Comparison of ENCODE assay signal across 24 cellular contexts in the genomic region with DNA sequence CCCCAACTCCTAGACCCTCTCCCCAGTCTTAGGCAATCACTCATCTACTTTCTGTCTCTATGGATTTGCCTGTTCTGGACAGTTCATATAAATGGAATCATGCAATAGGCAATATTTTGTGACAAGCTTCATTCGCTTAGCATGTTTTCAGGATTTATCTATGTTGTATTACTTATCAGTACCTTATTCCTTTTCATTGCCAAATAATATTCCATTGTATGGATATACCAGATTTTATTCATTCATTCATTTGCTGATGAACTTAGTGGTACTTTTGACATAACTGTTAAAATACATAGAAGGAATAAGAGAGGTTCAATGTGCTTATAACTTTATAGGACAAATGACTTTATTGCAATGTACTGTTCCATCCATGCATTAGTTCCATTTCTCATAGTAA.
"Had no signal": no experiment of that assay in that cellular context is flagged by ENCODE, and none has a peak within 500 bp of the region (broad histone marks: within the 10 kb centered on the region; RNA-seq: fewer than 3 reads in every experiment).

No MANE protein-coding gene starts in this region.

- H2AFZ ChIP-seq: neural progenitor cell, parathyroid adenoma had no signal

- H3K9me3 ChIP-seq: ovary, psoas muscle, right lobe of liver, sigmoid colon, thoracic aorta, thyroid gland, transverse colon, upper lobe of right lung, uterus had no signal

- H3K9ac ChIP-seq: neural progenitor cell, parathyroid adenoma had no signal

- H3K4me1 ChIP-seq: neural progenitor cell, parathyroid adenoma, psoas muscle, right lobe of liver, sigmoid colon, stomach, thyroid gland, transverse colon, upper lobe of right lung, uterus had no signal

- H3K27ac ChIP-seq: neural progenitor cell, ovary, parathyroid adenoma, psoas muscle, right lobe of liver, sigmoid colon, stomach, thoracic aorta, thyroid gland, transverse colon, upper lobe of right lung, uterus had no signal

- ATAC-seq: natural killer cell; psoas muscle; right cardiac atrium; right lobe of liver; stimulated activated effector memory CD8-positive, alpha-beta T cell treated with anti-CD3 and anti-CD28 coated beads, Interleukin-12 subunit alpha, Interleukin-12 subunit beta, amount 100 ng/mL, for 72 hours; stimulated activated naive B cell treated with anti-CD40 and anti-IgM and Interleukin-4, amounts not matched to agents 10 μg/mL and 1 μg/mL and 100 μg/mL, for 72 hours; upper lobe of right lung had no signal

- FAIRE-seq: small intestine had no signal

- H3K27me3 ChIP-seq: neural progenitor cell, ovary, right lobe of liver, sigmoid colon, stomach, thyroid gland, transverse colon, upper lobe of right lung, uterus had no signal

- H3K79me2 ChIP-seq: parathyroid adenoma had no signal

- DNase-seq: natural killer cell; occipital lobe; ovary; posterior cingulate gyrus; psoas muscle; right cardiac atrium; right lobe of liver; sigmoid colon; small intestine; stimulated activated CD4-positive, alpha-beta T cell treated with anti-CD3 and anti-CD28 coated beads, Interleukin-15, amount 100 ng/mL, for 24 hours; stimulated activated CD4-positive, alpha-beta T cell treated with anti-CD3 and anti-CD28 coated beads, Interleukin-2, amount 100 ng/mL, for 24 hours; stimulated activated CD4-positive, alpha-beta T cell treated with anti-CD3 and anti-CD28 coated beads, Interleukin-2, amount 100 ng/mL, for 48 hours; stimulated activated CD4-positive, alpha-beta T cell treated with anti-CD3 and anti-CD28 coated beads, Interleukin-4, amount 100 ng/mL, for 24 hours; stimulated activated naive B cell treated with anti-CD40 and anti-IgM and Interleukin-4, amounts not matched to agents 10 μg/mL and 1 μg/mL and 100 μg/mL, for 72 hours; stimulated activated naive CD4-positive, alpha-beta T cell treated with Interleukin-2 at 50 U/mL for 16 hours; stomach; thyroid gland; transverse colon; upper lobe of right lung; uterus had no signal

- H3K4me3 ChIP-seq: neural progenitor cell, ovary, psoas muscle, right lobe of liver, sigmoid colon, stomach, thoracic aorta, thyroid gland, transverse colon, upper lobe of right lung, uterus had no signal

- H3K4me2 ChIP-seq: neural progenitor cell had no signal

- H3K36me3 ChIP-seq: neural progenitor cell, ovary, right lobe of liver, sigmoid colon, stomach, thoracic aorta, thyroid gland, transverse colon, upper lobe of right lung, uterus had no signal
